21 cellular contexts compared by ENCODE assay signal in genomic region chr10:22278441-22278782, GRCh38.
"Had no signal": no experiment of that assay in that cellular context is flagged by ENCODE, and none has a peak within 500 bp of the region (broad histone marks: within the 10 kb centered on the region; RNA-seq: fewer than 3 reads in every experiment).

No MANE protein-coding gene starts in this region.

- H3K36me3 Mint-ChIP-seq: activated naive CD8-positive, alpha-beta T cell treated with anti-CD3 and anti-CD28 coated beads, Interleukin-2, amount 10 ng/mL, durations not matched to agents 7 days and 5 days; natural killer cell treated with Interleukin-12 subunit alpha and Interleukin-12 subunit beta and Interleukin-15 and Interleukin-18, amount 100 ng/mL, for 72 hours; stimulated activated memory B cell treated with anti-CD40 and anti-IgM and Interleukin-4, amounts not matched to agents 10 μg/mL and 1 μg/mL and 100 μg/mL, for 72 hours had no signal

- H3K4me1 ChIP-seq: lower lobe of right lung, spleen had no signal

- H3K27me3 ChIP-seq: cardiac muscle cell had no signal

- ATAC-seq: activated CD8-positive, alpha-beta T cell treated with anti-CD3 and anti-CD28 coated beads for 36 hours; activated T-helper 17 cell treated with anti-CD3 and anti-CD28 coated beads, Interleukin-2, amount 50 U/mL, for 72 hours; left cardiac atrium; lower lobe of right lung; natural killer cell treated with Interleukin-12 subunit alpha and Interleukin-12 subunit beta and Interleukin-15 and Interleukin-18, amount 100 ng/mL, for 72 hours; stimulated activated memory B cell treated with anti-CD40 and anti-IgM and Interleukin-4, amounts not matched to agents 10 μg/mL and 1 μg/mL and 100 μg/mL, for 72 hours had no signal

- H3K4me3 ChIP-seq: cardiac muscle cell, lower lobe of right lung, spleen had no signal

- H3K9me3 ChIP-seq: lower lobe of right lung, spleen had no signal

- H3K4me3 Mint-ChIP-seq: activated B cell treated with CpG ODN at 0.5 μM for 24 hours; activated CD8-positive, alpha-beta T cell treated with anti-CD3 and anti-CD28 coated beads for 36 hours; activated naive CD8-positive, alpha-beta T cell treated with anti-CD3 and anti-CD28 coated beads, Interleukin-2, amount 10 ng/mL, durations not matched to agents 7 days and 5 days; activated T-helper 17 cell treated with anti-CD3 and anti-CD28 coated beads, Interleukin-2, amount 50 U/mL, for 72 hours; dendritic cell treated with granulocyte-macrophage colony-stimulating factor and Interleukin-4, amounts not matched to agents 40 ng/mL and 50 ng/mL, for 4 days; natural killer cell treated with Interleukin-12 subunit alpha and Interleukin-12 subunit beta and Interleukin-15 and Interleukin-18, amount 100 ng/mL, for 72 hours; stimulated activated memory B cell treated with anti-CD40 and anti-IgM and Interleukin-4, amounts not matched to agents 10 μg/mL and 1 μg/mL and 100 μg/mL, for 72 hours had no signal

- H3K27ac Mint-ChIP-seq: activated B cell treated with CpG ODN at 0.5 μM for 24 hours; activated CD8-positive, alpha-beta T cell treated with anti-CD3 and anti-CD28 coated beads for 36 hours; activated naive CD8-positive, alpha-beta T cell treated with anti-CD3 and anti-CD28 coated beads, Interleukin-2, amount 10 ng/mL, durations not matched to agents 7 days and 5 days; activated T-helper 17 cell treated with anti-CD3 and anti-CD28 coated beads, Interleukin-2, amount 50 U/mL, for 72 hours; dendritic cell treated with granulocyte-macrophage colony-stimulating factor and Interleukin-4, amounts not matched to agents 40 ng/mL and 50 ng/mL, for 4 days; natural killer cell treated with Interleukin-12 subunit alpha and Interleukin-12 subunit beta and Interleukin-15 and Interleukin-18, amount 100 ng/mL, for 72 hours; stimulated activated memory B cell treated with anti-CD40 and anti-IgM and Interleukin-4, amounts not matched to agents 10 μg/mL and 1 μg/mL and 100 μg/mL, for 72 hours had no signal

- H3K9me3 Mint-ChIP-seq: activated B cell treated with CpG ODN at 0.5 μM for 24 hours; activated CD8-positive, alpha-beta T cell treated with anti-CD3 and anti-CD28 coated beads for 36 hours; activated naive CD8-positive, alpha-beta T cell treated with anti-CD3 and anti-CD28 coated beads, Interleukin-2, amount 10 ng/mL, durations not matched to agents 7 days and 5 days; activated T-helper 17 cell treated with anti-CD3 and anti-CD28 coated beads, Interleukin-2, amount 50 U/mL, for 72 hours; dendritic cell treated with granulocyte-macrophage colony-stimulating factor and Interleukin-4, amounts not matched to agents 40 ng/mL and 50 ng/mL, for 4 days; natural killer cell treated with Interleukin-12 subunit alpha and Interleukin-12 subunit beta and Interleukin-15 and Interleukin-18, amount 100 ng/mL, for 72 hours; stimulated activated memory B cell treated with anti-CD40 and anti-IgM and Interleukin-4, amounts not matched to agents 10 μg/mL and 1 μg/mL and 100 μg/mL, for 72 hours had no signal

- H3K36me3 ChIP-seq: cardiac muscle cell, lower lobe of right lung, spleen had no signal

- FAIRE-seq: endothelial cell of umbilical vein, islet of Langerhans, urothelium cell line had no signal

- H3K27ac ChIP-seq: cardiac muscle cell, lower lobe of right lung, spleen had no signal

- H3K4me1 Mint-ChIP-seq: activated B cell treated with CpG ODN at 0.5 μM for 24 hours; activated T-helper 17 cell treated with anti-CD3 and anti-CD28 coated beads, Interleukin-2, amount 50 U/mL, for 72 hours; stimulated activated memory B cell treated with anti-CD40 and anti-IgM and Interleukin-4, amounts not matched to agents 10 μg/mL and 1 μg/mL and 100 μg/mL, for 72 hours had no signal

- DNase-seq: activated B cell treated with CpG ODN at 0.5 μM for 24 hours; activated CD4-positive, alpha-beta T cell treated with anti-CD3 and anti-CD28 coated beads for 4 hours; activated CD8-positive, alpha-beta T cell treated with anti-CD3 and anti-CD28 coated beads for 36 hours; activated naive CD4-positive, alpha-beta T cell; activated naive CD8-positive, alpha-beta T cell treated with anti-CD3 and anti-CD28 coated beads, Interleukin-2, amount 10 ng/mL, durations not matched to agents 7 days and 5 days; activated T-cell treated with anti-CD3 and anti-CD28 coated beads, Interleukin-2, amount 50 U/mL, for 1 hour; amygdala; effector CD8-positive, alpha-beta T cell; foreskin fibroblast; left cardiac atrium; lower lobe of right lung; spleen; stimulated activated CD4-positive, alpha-beta T cell treated with anti-CD3 and anti-CD28 coated beads, Interleukin-4, amount 100 ng/mL, for 4 hours had no signal
